8 cellular contexts compared by ENCODE assay signal in the genomic region with DNA sequence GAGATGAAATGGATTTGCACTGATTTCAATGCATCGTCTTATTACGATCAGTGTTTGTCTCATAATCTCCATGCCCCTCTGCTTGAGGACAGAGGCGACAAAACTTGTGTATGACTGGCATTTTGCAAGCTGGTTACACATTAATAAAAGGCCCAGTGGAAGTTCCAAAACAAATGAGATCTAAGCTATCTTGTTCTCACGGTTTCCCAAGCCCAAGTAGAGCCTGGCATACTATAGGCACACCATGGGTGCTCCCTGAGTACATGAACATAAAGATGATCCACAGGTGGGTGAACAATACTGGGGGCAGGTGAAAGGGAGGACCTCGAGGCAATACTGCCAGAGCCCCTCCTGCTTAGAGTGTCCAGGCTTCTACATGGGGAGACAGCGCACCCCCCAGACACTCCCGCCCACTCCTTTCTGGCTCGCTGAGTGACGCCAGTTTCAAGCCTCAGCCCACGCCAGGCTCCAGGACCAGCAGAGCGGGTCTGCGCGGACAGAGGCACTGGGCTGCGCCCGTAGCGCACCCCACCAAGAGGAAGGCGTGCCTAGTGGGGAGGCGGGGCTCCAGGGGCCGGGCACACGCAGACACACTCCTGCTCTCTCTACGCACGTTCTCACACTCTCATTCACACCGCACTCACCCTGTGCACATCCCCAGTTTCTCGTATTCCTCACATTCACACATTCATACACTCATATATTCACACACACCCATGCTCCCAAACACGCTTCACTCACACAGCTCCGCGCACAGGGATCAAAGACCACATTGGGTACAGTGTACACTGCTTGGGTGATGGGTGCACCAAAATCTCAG. TPM values are rescaled to one million over a fixed set of nuclear protein-coding genes. Genes with fewer than 3 reads are reported as not detected.
DNase-seq lines count a peak whose midpoint lies in the region; ATAC-seq, FAIRE-seq and TF ChIP-seq lines count a peak whose summit lies in the region.

No MANE protein-coding gene starts in this region.

- TF ChIP-seq CTCF in VCaP (conservative IDR thresholded peaks at IDR 0.05) (no peak), esophagus squamous epithelium (IDR thresholded peaks at IDR 0.05) (no peak), neural crest cell (conservative IDR thresholded peaks at IDR 0.05) (no peak), GM10266 (IDR thresholded peaks at IDR 0.05; ENCODE audit: control insufficient read depth, insufficient read depth, low read depth, missing control alignments) (no peak)

- intact Hi-C loops in esophagus squamous epithelium (cut with DNase I), result loop anchor here (10.0 kb wide), 1 partner anchor 114 kb away; no protein-coding TSS in a partner anchor

- peak overlapping the region; percentile 74 for H3K4me3 Mint-ChIP-seq in neural crest cell

- no peaks in the 10 kb centered on the region for H3K9me3 Mint-ChIP-seq in neural crest cell

- H3K27me3 Mint-ChIP-seq in neural crest cell (ENCODE audit: low read depth), result peaks cover 96% of the 10 kb centered on the region

- H3K27ac ChIP-seq in VCaP (peak overlapping the region; percentile 82), esophagus squamous epithelium (peak overlapping the region in 3 of 4 donors; percentile 37 to 52 (median 43))

- ATAC-seq in HG02852 (IDR thresholded peaks at IDR 0.05; ENCODE audit: unreplicated experiment), result peak; percentile 53

- no peaks in the 10 kb centered on the region for H3K36me3 ChIP-seq in esophagus squamous epithelium

- 25% methylated on average over 16 to 20 of the region's 27 CpGs for WGBS in esophagus squamous epithelium, 2 donors

- H3K36me3 Mint-ChIP-seq in neural crest cell (ENCODE audit: low read depth), result no peaks in the 10 kb centered on the region

- no peak overlapping the region for H3K27ac Mint-ChIP-seq in neural crest cell (ENCODE audit: unreplicated experiment)

- DNase-seq in GM12892 (ENCODE audit: insufficient read length), result no peak
- DNase-seq in esophagus squamous epithelium (lab: John Stamatoyannopoulos, UW), result no peak
- DNase-seq in neural crest cell (ENCODE audit: low read depth, low spot score), result no peak
- DNase-seq in NCI-H510A treated with DMSO at 0.1 percent for 48 hours (lab: John Stamatoyannopoulos, UW), result no peak
- no peak for DNase-seq in GM10266 (ENCODE audit: extremely low spot score)
- DNase-seq in pons (ENCODE audit: low spot score), result no peak

- no peaks in the 10 kb centered on the region for H3K9me3 ChIP-seq in esophagus squamous epithelium

- H3K4me1 ChIP-seq in esophagus squamous epithelium, result peaks cover 0 to 34% (median 12%) of the 10 kb centered on the region in 3 donors

- peak; percentile 60 for FAIRE-seq in GM12892 (lab: Jason Lieb, UNC)

- peak overlapping the region; percentile 38 to 66 (median 50) for H3K4me3 ChIP-seq in esophagus squamous epithelium

- H3K27me3 ChIP-seq in esophagus squamous epithelium, result peaks cover 0 to 71% (median 10%) of the 10 kb centered on the region in 4 donors

- TF ChIP-seq POLR2A in GM12892 (IDR thresholded peaks at IDR 0.05; ENCODE audit: low read depth, low read length), result no peak
- TF ChIP-seq POLR2A in esophagus squamous epithelium (IDR thresholded peaks at IDR 0.05), result no peak

- peaks cover 26% of the 10 kb centered on the region for H3K4me1 Mint-ChIP-seq in neural crest cell

RNA-seq across cellular contexts. Expression of a gene that starts 8.9 kb away (rescaled TPM):
- not detected for polyA plus RNA-seq in GM12892 (2012; ENCODE audit: missing spikeins)
- not detected for total RNA-seq in esophagus squamous epithelium
- not detected in 2 replicates for total RNA-seq in neural crest cell

RNA-seq across cellular contexts. Expression of a gene that starts 26.6 kb away (rescaled TPM):
- 9.0 TPM for polyA plus RNA-seq in GM12892 (2012; ENCODE audit: missing spikeins)
- total RNA-seq in esophagus squamous epithelium (10 to 100 TPM; 40.4 to 56.0 (median 44.7) TPM), neural crest cell (9.5 and 10.4 TPM in 2 replicates)
